3 cellular contexts compared by ENCODE assay signal in genomic region chr5:170833981-170834380, GRCh38. TPM values are rescaled to one million over a fixed set of nuclear protein-coding genes. Genes with fewer than 3 reads are reported as not detected.
"Had no signal": no experiment of that assay in that cellular context is flagged by ENCODE, and none has a peak within 500 bp of the region (broad histone marks: within the 10 kb centered on the region; RNA-seq: fewer than 3 reads in every experiment).

No MANE protein-coding gene starts in this region.

RNA-seq across cellular contexts. Expression of gene RANBP17, which starts 27.8 kb away (rescaled TPM):
- total RNA-seq: M059J had no signal

RNA-seq across cellular contexts. Expression of gene GABRP, which starts 50.5 kb away (rescaled TPM):
- total RNA-seq: M059J, PC-3, SJSA1 had no signal
